Comparison of ENCODE assay signal across 16 cellular contexts in genomic region chr15:64904189-64904588, GRCh38. TPM values are rescaled to one million over a fixed set of nuclear protein-coding genes. Genes with fewer than 3 reads are reported as not detected.
A peak's percentile ranks its signal among the peaks of the same experiment; 100 is the strongest.
DNase-seq lines count a peak whose midpoint lies in the region; ATAC-seq and TF ChIP-seq lines count a peak whose summit lies in the region.
"Had no signal": no experiment of that assay in that cellular context is flagged by ENCODE, and none has a peak within 500 bp of the region (broad histone marks: within the 10 kb centered on the region; RNA-seq: fewer than 3 reads in every experiment).

No MANE protein-coding gene starts in this region.

- DNase-seq in T-helper 1 cell (no peak), natural killer cell (no peak), immature natural killer cell (no peak), type B pancreatic cell (ENCODE audit: extremely low spot score, unreplicated experiment) (no peak), nucleus accumbens (lab: John Stamatoyannopoulos, UW) (no peak)
- DNase-seq in natural killer cell treated with Interleukin-12 subunit alpha and Interleukin-12 subunit beta and Interleukin-15 and Interleukin-18, amount 100 ng/mL, for 72 hours (ENCODE audit: low spot score), result no peak
- no peak for DNase-seq in stimulated activated naive CD8-positive, alpha-beta T cell treated with anti-CD3 and anti-CD28 coated beads, Interleukin-15, Interleukin-2, amounts not matched to agents 100 U/mL and 50 U/mL, for 24 hours
- DNase-seq: DMS 273 treated with DMSO at 0.1 percent for 48 hours, H7, Kasumi-1, NCI-H1105 treated with DMSO at 0.1 percent for 48 hours, NCI-H187, NCI-H446 treated with DMSO at 0.1 percent for 48 hours, NCI-H748 treated with DMSO at 0.1 percent for 48 hours, Peyer's patch had no signal

- peaks cover 33% of the 10 kb centered on the region for H3K4me1 Mint-ChIP-seq in T-helper 1 cell treated with Interleukin-12 subunit alpha and Interleukin-12 subunit beta and Interleukin-4 antibody, amounts not matched to agents 30 μg/mL and 1 μg/mL, for 36 hours (ENCODE audit: low read depth)
- H3K4me1 Mint-ChIP-seq in natural killer cell treated with Interleukin-12 subunit alpha and Interleukin-12 subunit beta and Interleukin-15 and Interleukin-18, amount 100 ng/mL, for 72 hours (ENCODE audit: low read depth in 2 of 2), result peaks cover 29 to 34% of the 10 kb centered on the region in 2 donors
- H3K4me1 Mint-ChIP-seq in natural killer cell (peaks cover 32 to 42% of the 10 kb centered on the region in 2 donors), immature natural killer cell (peaks cover 40 to 47% of the 10 kb centered on the region in 2 donors), type B pancreatic cell (ENCODE audit: unreplicated experiment) (peaks cover 13% of the 10 kb centered on the region)

- H3K27me3 Mint-ChIP-seq in T-helper 1 cell treated with Interleukin-12 subunit alpha and Interleukin-12 subunit beta and Interleukin-4 antibody, amounts not matched to agents 30 μg/mL and 1 μg/mL, for 36 hours (ENCODE audit: low read depth), result peaks cover 8% of the 10 kb centered on the region
- no peaks in the 10 kb centered on the region for H3K27me3 Mint-ChIP-seq in natural killer cell treated with Interleukin-12 subunit alpha and Interleukin-12 subunit beta and Interleukin-15 and Interleukin-18, amount 100 ng/mL, for 72 hours
- H3K27me3 Mint-ChIP-seq in natural killer cell (ENCODE audit: low read depth in 2 of 2), result peaks cover 0 to 2% of the 10 kb centered on the region in 2 donors
- peaks cover 2 to 11% (median 8%) of the 10 kb centered on the region in 3 donors for H3K27me3 Mint-ChIP-seq in immature natural killer cell (ENCODE audit: low read depth in 3 of 3)
- peaks cover 9% of the 10 kb centered on the region for H3K27me3 Mint-ChIP-seq in type B pancreatic cell

- H3K27ac Mint-ChIP-seq in T-helper 1 cell treated with Interleukin-12 subunit alpha and Interleukin-12 subunit beta and Interleukin-4 antibody, amounts not matched to agents 30 μg/mL and 1 μg/mL, for 36 hours, result no peak overlapping the region
- no peak overlapping the region for H3K27ac Mint-ChIP-seq in natural killer cell treated with Interleukin-12 subunit alpha and Interleukin-12 subunit beta and Interleukin-15 and Interleukin-18, amount 100 ng/mL, for 72 hours
- H3K27ac Mint-ChIP-seq in natural killer cell, result peak overlapping the region in 1 of 2 donors; percentile 73
- H3K27ac Mint-ChIP-seq in immature natural killer cell, result peak overlapping the region in 3 of 6 donors; percentile 7 to 20 (median 17)
- peak overlapping the region; percentile 56 for H3K27ac Mint-ChIP-seq in type B pancreatic cell

- H3K36me3 Mint-ChIP-seq in T-helper 1 cell treated with Interleukin-12 subunit alpha and Interleukin-12 subunit beta and Interleukin-4 antibody, amounts not matched to agents 30 μg/mL and 1 μg/mL, for 36 hours (ENCODE audit: low read depth), result peaks cover 18% of the 10 kb centered on the region
- H3K36me3 Mint-ChIP-seq in natural killer cell treated with Interleukin-12 subunit alpha and Interleukin-12 subunit beta and Interleukin-15 and Interleukin-18, amount 100 ng/mL, for 72 hours, result peaks cover 6% of the 10 kb centered on the region
- H3K36me3 Mint-ChIP-seq in natural killer cell (no peaks in the 10 kb centered on the region), immature natural killer cell (peaks cover 0 to 9% (median 3%) of the 10 kb centered on the region in 3 donors), type B pancreatic cell (no peaks in the 10 kb centered on the region)

- peak overlapping the region; percentile 40 for H3K4me3 Mint-ChIP-seq in T-helper 1 cell treated with Interleukin-12 subunit alpha and Interleukin-12 subunit beta and Interleukin-4 antibody, amounts not matched to agents 30 μg/mL and 1 μg/mL, for 36 hours
- peak overlapping the region; percentile 30 for H3K4me3 Mint-ChIP-seq in natural killer cell treated with Interleukin-12 subunit alpha and Interleukin-12 subunit beta and Interleukin-15 and Interleukin-18, amount 100 ng/mL, for 72 hours
- H3K4me3 Mint-ChIP-seq in natural killer cell, result no peak overlapping the region
- H3K4me3 Mint-ChIP-seq in immature natural killer cell, result peak overlapping the region in 3 of 5 donors; percentile 2 to 8 (median 2)
- peak overlapping the region; percentile 11 for H3K4me3 Mint-ChIP-seq in type B pancreatic cell

- intact Hi-C loops in natural killer cell (cut with micrococcal nuclease), result no loop called here

- H3K9me3 Mint-ChIP-seq in T-helper 1 cell treated with Interleukin-12 subunit alpha and Interleukin-12 subunit beta and Interleukin-4 antibody, amounts not matched to agents 30 μg/mL and 1 μg/mL, for 36 hours, result peaks cover 10% of the 10 kb centered on the region
- peaks cover 3% of the 10 kb centered on the region for H3K9me3 Mint-ChIP-seq in natural killer cell treated with Interleukin-12 subunit alpha and Interleukin-12 subunit beta and Interleukin-15 and Interleukin-18, amount 100 ng/mL, for 72 hours
- H3K9me3 Mint-ChIP-seq in natural killer cell, result no peaks in the 10 kb centered on the region
- peaks cover 0 to 3% (median 0%) of the 10 kb centered on the region in 6 donors for H3K9me3 Mint-ChIP-seq in immature natural killer cell
- H3K9me3 Mint-ChIP-seq in type B pancreatic cell, result peaks cover 11% of the 10 kb centered on the region

- TF ChIP-seq CTCF in natural killer cell (IDR thresholded peaks at IDR 0.05) (no peak), type B pancreatic cell (conservative IDR thresholded peaks at IDR 0.05) (no peak)

- no peak for ATAC-seq in natural killer cell treated with Interleukin-12 subunit alpha and Interleukin-12 subunit beta and Interleukin-15 and Interleukin-18, amount 100 ng/mL, for 72 hours
- no peak for ATAC-seq in natural killer cell
- no peak for ATAC-seq in stimulated activated naive CD8-positive, alpha-beta T cell treated with anti-CD3 and anti-CD28 coated beads, Interleukin-15, Interleukin-2, amounts not matched to agents 100 U/mL and 50 U/mL, for 24 hours

RNA-seq across cellular contexts. Expression of gene ANKDD1A, which starts 7.5 kb away (rescaled TPM):
- 1 to 10 TPM; 3.1 to 5.0 TPM for total RNA-seq in natural killer cell treated with Interleukin-12 subunit alpha and Interleukin-12 subunit beta and Interleukin-15 and Interleukin-18, amount 100 ng/mL, for 72 hours
- total RNA-seq in natural killer cell, result 10 to 100 TPM; 13.7 to 16.2 (median 13.9) TPM
- 1 to 10 TPM; 1.5 to 3.1 (median 2.3) TPM for polyA plus RNA-seq in immature natural killer cell
- total RNA-seq in type B pancreatic cell (ENCODE audit: low replicate concordance), result 2.3 and 3.2 TPM in 2 replicates
